Comparison of ENCODE assay signal across 20 cellular contexts in the genomic region with DNA sequence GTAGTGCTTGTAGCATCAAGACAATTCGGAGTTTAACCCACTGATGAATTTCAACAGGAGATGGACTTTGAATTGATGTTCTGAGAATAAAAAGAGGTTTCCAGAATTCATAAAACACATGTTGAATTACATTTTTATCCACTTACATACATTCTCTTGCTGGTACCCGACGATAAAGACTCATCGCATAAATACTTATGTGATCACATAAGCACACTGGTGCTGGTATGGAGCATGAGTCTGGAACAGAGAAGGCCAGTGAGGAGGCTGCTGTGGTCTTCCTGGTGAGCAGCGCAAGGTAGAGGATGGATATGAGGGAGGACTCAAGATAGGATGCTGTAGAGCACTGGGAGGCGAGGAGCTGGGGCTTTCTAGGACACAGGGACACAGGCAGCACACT.
DNase-seq lines count a peak whose midpoint lies in the region; ATAC-seq and TF ChIP-seq lines count a peak whose summit lies in the region.
"Had no signal": no experiment of that assay in that cellular context is flagged by ENCODE, and none has a peak within 500 bp of the region (broad histone marks: within the 10 kb centered on the region; RNA-seq: fewer than 3 reads in every experiment).

No MANE protein-coding gene starts in this region.

- peak overlapping the region in 2 of 5 experiments; percentile 21 to 39 for H3K4me3 Mint-ChIP-seq in brain

- TF ChIP-seq POLR2A in upper lobe of left lung (IDR thresholded peaks at IDR 0.05): no peak
- no peak for TF ChIP-seq POLR2A in spleen (IDR thresholded peaks at IDR 0.05)

- H3K4me1 ChIP-seq in muscle layer of colon (ENCODE audit: insufficient read depth, low read length) (peaks cover 72% of the 10 kb centered on the region), upper lobe of left lung (peaks cover 26 to 38% (median 34%) of the 10 kb centered on the region in 4 donors), spleen (peaks cover 15 to 81% (median 50%) of the 10 kb centered on the region in 6 donors)
- H3K4me1 ChIP-seq: breast epithelium had no signal

- no peak overlapping the region for H3K4me3 ChIP-seq in muscle layer of colon (ENCODE audit: low read depth in 1 of 2, low read length in 2 of 2)
- H3K4me3 ChIP-seq in upper lobe of left lung: no peak overlapping the region
- no peak overlapping the region for H3K4me3 ChIP-seq in spleen
- H3K4me3 ChIP-seq: BLaER1, breast epithelium had no signal

- H3K9ac ChIP-seq in muscle layer of colon (ENCODE audit: low read length): no peak overlapping the region
- H3K9ac ChIP-seq: BLaER1 had no signal

- H3K27me3 Mint-ChIP-seq in brain: no peaks in the 10 kb centered on the region

- TF ChIP-seq CTCF in brain (conservative IDR thresholded peaks at IDR 0.05) (no peak), upper lobe of left lung (IDR thresholded peaks at IDR 0.05) (no peak), spleen (IDR thresholded peaks at IDR 0.05 in 8 of 11, conservative IDR thresholded peaks at IDR 0.05 in 3 of 11) (no peak)

- intact Hi-C loops in spleen (cut with DNase I; ENCODE audit: low total_unique reads): loop anchor here (10.0 kb wide), 1 partner anchor 178 kb away; no protein-coding TSS in a partner anchor

- no peak for ATAC-seq in upper lobe of left lung (ENCODE audit: low FRiP score in 2 of 2)
- ATAC-seq: HCT116, Panc1, SK-N-SH treated with all-trans-retinoic acid at 6 μM for 48 hours had no signal

- peak overlapping the region; percentile 52 for H3K27ac ChIP-seq in muscle layer of colon (ENCODE audit: low read depth, low read length)
- H3K27ac ChIP-seq in upper lobe of left lung: peak overlapping the region in 3 of 4 donors; percentile 23 to 84 (median 23)
- H3K27ac ChIP-seq in spleen: peak overlapping the region in 4 of 8 donors; percentile 43 to 94 (median 84)
- H3K27ac ChIP-seq: BLaER1 had no signal

- peak overlapping the region in 4 of 5 experiments; percentile 49 to 98 (median 93) for H3K27ac Mint-ChIP-seq in brain

- TF ChIP-seq EP300 in upper lobe of left lung (IDR thresholded peaks at IDR 0.05): no peak

- peaks cover 46% of the 10 kb centered on the region for H3K4me1 Mint-ChIP-seq in brain

- no peaks in the 10 kb centered on the region for H3K9me3 Mint-ChIP-seq in brain

- peaks cover 16% of the 10 kb centered on the region for H3K36me3 Mint-ChIP-seq in brain

- peaks cover 13% of the 10 kb centered on the region for H3K36me3 ChIP-seq in muscle layer of colon (ENCODE audit: insufficient read depth, low read length)
- H3K36me3 ChIP-seq in upper lobe of left lung: peaks cover 0 to 3% (median 0%) of the 10 kb centered on the region in 4 donors
- peaks cover 0 to 34% (median 6%) of the 10 kb centered on the region in 6 donors for H3K36me3 ChIP-seq in spleen
- H3K36me3 ChIP-seq: breast epithelium had no signal

- 81 to 93% methylated on average over 6 of the region's 6 CpGs for WGBS in upper lobe of left lung, 2 donors
- WGBS in spleen, 5 donors: 87 to 96% (median 93%) methylated on average over 6 of the region's 6 CpGs

- no peaks in the 10 kb centered on the region for H3K9me3 ChIP-seq in muscle layer of colon (ENCODE audit: low read length)
- H3K9me3 ChIP-seq in upper lobe of left lung: no peaks in the 10 kb centered on the region
- no peaks in the 10 kb centered on the region for H3K9me3 ChIP-seq in spleen
- H3K9me3 ChIP-seq: BLaER1, breast epithelium had no signal

- H3K27me3 ChIP-seq in muscle layer of colon (ENCODE audit: control insufficient read depth in 1 of 2, insufficient read depth in 2 of 2, low read length in 2 of 2) (no peaks in the 10 kb centered on the region), upper lobe of left lung (no peaks in the 10 kb centered on the region), spleen (replicated peaks in 1 of 7) (no peaks in the 10 kb centered on the region)
- H3K27me3 ChIP-seq: BLaER1, breast epithelium had no signal

- peak; percentile 3 for DNase-seq in HCEC 1CT
- DNase-seq in upper lobe of left lung: no peak
- DNase-seq in HPDE6-E6E7 (ENCODE audit: extremely low spot score): no peak
- DNase-seq in spleen: no peak
- DNase-seq in anterior cingulate cortex (lab: John Stamatoyannopoulos, UW): no peak
- DNase-seq: activated CD4-positive, alpha-beta T cell treated with anti-CD3 and anti-CD28 coated beads for 4 hours; activated CD8-positive, alpha-beta memory T cell treated with anti-CD3 and anti-CD28 coated beads, Interleukin-2, amount 50 U/mL, for 48 hours; activated gamma-delta T cell treated with Interleukin-2 at 50 U/mL for 16 hours; islet precursor cell; KBM-7; mesendoderm; NCI-H774; retina had no signal
